33 cellular contexts compared by ENCODE assay signal in genomic region chr5:82153082-82153481, GRCh38.
"Had no signal": no experiment of that assay in that cellular context is flagged by ENCODE, and none has a peak within 500 bp of the region (broad histone marks: within the 10 kb centered on the region; RNA-seq: fewer than 3 reads in every experiment).

No MANE protein-coding gene starts in this region.

- H3K9me3 ChIP-seq: adrenal gland, body of pancreas, esophagus muscularis mucosa, gastrocnemius medialis, heart left ventricle had no signal

- H3K4me3 Mint-ChIP-seq: activated B cell treated with CpG ODN at 0.5 μM for 24 hours; activated CD4-positive, alpha-beta memory T cell treated with anti-CD3 and anti-CD28 coated beads for 36 hours; activated CD8-positive, alpha-beta memory T cell treated with anti-CD3 and anti-CD28 coated beads, Interleukin-2, amount 10 ng/mL, durations not matched to agents 7 days and 5 days; activated CD8-positive, alpha-beta T cell treated with anti-CD3 and anti-CD28 coated beads, Interleukin-2, amount 10 ng/mL, durations not matched to agents 7 days and 5 days; activated naive CD4-positive, alpha-beta T cell treated with anti-CD3 and anti-CD28 coated beads for 36 hours; activated naive CD4-positive, alpha-beta T cell treated with anti-CD3 and anti-CD28 coated beads, Interleukin-2, amount 50 U/mL, for 24 hours; activated naive CD8-positive, alpha-beta T cell treated with anti-CD3 and anti-CD28 coated beads for 36 hours; activated naive CD8-positive, alpha-beta T cell treated with anti-CD3 and anti-CD28 coated beads, Interleukin-2, amount 50 U/mL, for 24 hours; activated T-helper 1 cell treated with anti-CD3 and anti-CD28 coated beads, Interleukin-12 subunit alpha, Interleukin-12 subunit beta, Interleukin-2, Interleukin-4 antibody, amounts not matched to agents 30 ng/mL and 10 ng/mL and 1 ng/mL, durations not matched to agents 14 hours and 24 hours and 36 hours; effector memory CD8-positive, alpha-beta T cell had no signal

- H3K27me3 Mint-ChIP-seq: activated B cell treated with CpG ODN at 0.5 μM for 24 hours; activated CD4-positive, alpha-beta memory T cell treated with anti-CD3 and anti-CD28 coated beads for 36 hours; activated CD8-positive, alpha-beta memory T cell treated with anti-CD3 and anti-CD28 coated beads, Interleukin-2, amount 10 ng/mL, durations not matched to agents 7 days and 5 days; activated naive CD4-positive, alpha-beta T cell treated with anti-CD3 and anti-CD28 coated beads, Interleukin-2, amount 50 U/mL, for 24 hours; activated naive CD8-positive, alpha-beta T cell treated with anti-CD3 and anti-CD28 coated beads for 36 hours; activated naive CD8-positive, alpha-beta T cell treated with anti-CD3 and anti-CD28 coated beads, Interleukin-2, amount 50 U/mL, for 24 hours; effector memory CD8-positive, alpha-beta T cell had no signal

- H3K36me3 Mint-ChIP-seq: activated CD4-positive, alpha-beta memory T cell treated with anti-CD3 and anti-CD28 coated beads for 36 hours; activated CD8-positive, alpha-beta memory T cell treated with anti-CD3 and anti-CD28 coated beads, Interleukin-2, amount 10 ng/mL, durations not matched to agents 7 days and 5 days; activated naive CD4-positive, alpha-beta T cell treated with anti-CD3 and anti-CD28 coated beads, Interleukin-2, amount 50 U/mL, for 24 hours; activated naive CD8-positive, alpha-beta T cell treated with anti-CD3 and anti-CD28 coated beads for 36 hours had no signal

- H3K27ac Mint-ChIP-seq: activated B cell treated with CpG ODN at 0.5 μM for 24 hours; activated CD4-positive, alpha-beta memory T cell treated with anti-CD3 and anti-CD28 coated beads for 36 hours; activated CD8-positive, alpha-beta memory T cell treated with anti-CD3 and anti-CD28 coated beads, Interleukin-2, amount 10 ng/mL, durations not matched to agents 7 days and 5 days; activated CD8-positive, alpha-beta T cell treated with anti-CD3 and anti-CD28 coated beads, Interleukin-2, amount 10 ng/mL, durations not matched to agents 7 days and 5 days; activated naive CD4-positive, alpha-beta T cell treated with anti-CD3 and anti-CD28 coated beads for 36 hours; activated naive CD4-positive, alpha-beta T cell treated with anti-CD3 and anti-CD28 coated beads, Interleukin-2, amount 50 U/mL, for 24 hours; activated naive CD8-positive, alpha-beta T cell treated with anti-CD3 and anti-CD28 coated beads for 36 hours; activated naive CD8-positive, alpha-beta T cell treated with anti-CD3 and anti-CD28 coated beads, Interleukin-2, amount 50 U/mL, for 24 hours; activated T-helper 1 cell treated with anti-CD3 and anti-CD28 coated beads, Interleukin-12 subunit alpha, Interleukin-12 subunit beta, Interleukin-2, Interleukin-4 antibody, amounts not matched to agents 30 ng/mL and 10 ng/mL and 1 ng/mL, durations not matched to agents 14 hours and 24 hours and 36 hours; activated T-helper 2 cell treated with anti-CD3 and anti-CD28 coated beads, Interferon-gamma antibody, Interleukin-2, Interleukin-4, amounts not matched to agents 10 μg/mL and 5 μg/mL and 100 μg/mL, durations not matched to agents 14 hours and 24 hours and 36 hours; effector memory CD8-positive, alpha-beta T cell had no signal

- DNase-seq: activated B cell treated with CpG ODN at 0.5 μM for 24 hours; activated CD4-positive, alpha-beta memory T cell treated with anti-CD3 and anti-CD28 coated beads for 36 hours; activated CD4-positive, alpha-beta T cell treated with anti-CD3 and anti-CD28 coated beads for 48 hours; activated CD4-positive, alpha-beta T cell treated with anti-CD3 and anti-CD28 coated beads, Interleukin-2, amount 50 U/mL, for 1 hour; activated CD8-positive, alpha-beta memory T cell treated with anti-CD3 and anti-CD28 coated beads, Interleukin-2, amount 10 ng/mL, durations not matched to agents 7 days and 5 days; activated CD8-positive, alpha-beta memory T cell treated with anti-CD3 and anti-CD28 coated beads, Interleukin-2, amount 50 U/mL, for 4 hours; activated CD8-positive, alpha-beta T cell treated with anti-CD3 and anti-CD28 coated beads, Interleukin-2, amount 10 ng/mL, durations not matched to agents 7 days and 5 days; activated effector memory CD4-positive, alpha-beta T cell treated with anti-CD3 and anti-CD28 coated beads, Interleukin-2, amount 50 U/mL, for 16 hours; activated naive CD4-positive, alpha-beta T cell treated with anti-CD3 and anti-CD28 coated beads for 36 hours; activated naive CD8-positive, alpha-beta T cell treated with anti-CD3 and anti-CD28 coated beads for 36 hours; activated naive CD8-positive, alpha-beta T cell treated with anti-CD3 and anti-CD28 coated beads, Interleukin-2, amount 50 U/mL, for 24 hours; activated T-cell treated with anti-CD3 and anti-CD28 coated beads, Interleukin-2, amount 50 U/mL, for 1 hour; activated T-cell treated with anti-CD3 and anti-CD28 coated beads, Interleukin-2, amount 50 U/mL, for 48 hours; adrenal gland; amygdala; aorta; body of pancreas; caudate nucleus; cortex of kidney; dermis blood vessel endothelial cell; effector CD4-positive, alpha-beta T cell; effector memory CD8-positive, alpha-beta T cell; erythroblast; foreskin keratinocyte; gastrocnemius medialis; glutamatergic neuron; heart left ventricle; T-helper 2 cell had no signal

- H3K27me3 ChIP-seq: adrenal gland, body of pancreas, esophagus muscularis mucosa, foreskin keratinocyte, gastrocnemius medialis, heart left ventricle had no signal

- H3K4me3 ChIP-seq: adrenal gland, body of pancreas, esophagus muscularis mucosa, gastrocnemius medialis, heart left ventricle had no signal

- ATAC-seq: activated CD4-positive, CD25-positive, alpha-beta regulatory T cell treated with anti-CD3 and anti-CD28 coated beads, Interleukin-2, amount 50 U/mL, for 24 hours; activated CD8-positive, alpha-beta memory T cell treated with anti-CD3 and anti-CD28 coated beads, Interleukin-2, amount 10 ng/mL, durations not matched to agents 7 days and 5 days; activated CD8-positive, alpha-beta T cell treated with anti-CD3 and anti-CD28 coated beads, Interleukin-2, amount 10 ng/mL, durations not matched to agents 7 days and 5 days; activated naive CD8-positive, alpha-beta T cell treated with anti-CD3 and anti-CD28 coated beads, Interleukin-2, amount 50 U/mL, for 24 hours; body of pancreas; effector memory CD8-positive, alpha-beta T cell; foreskin keratinocyte; gastrocnemius medialis; heart left ventricle had no signal

- H3K36me3 ChIP-seq: adrenal gland, esophagus muscularis mucosa, gastrocnemius medialis, heart left ventricle had no signal

- H3K9me3 Mint-ChIP-seq: activated B cell treated with CpG ODN at 0.5 μM for 24 hours; activated CD4-positive, alpha-beta memory T cell treated with anti-CD3 and anti-CD28 coated beads for 36 hours; activated naive CD4-positive, alpha-beta T cell treated with anti-CD3 and anti-CD28 coated beads for 36 hours; activated naive CD4-positive, alpha-beta T cell treated with anti-CD3 and anti-CD28 coated beads, Interleukin-2, amount 50 U/mL, for 24 hours; activated naive CD8-positive, alpha-beta T cell treated with anti-CD3 and anti-CD28 coated beads for 36 hours; activated naive CD8-positive, alpha-beta T cell treated with anti-CD3 and anti-CD28 coated beads, Interleukin-2, amount 50 U/mL, for 24 hours; activated T-helper 1 cell treated with anti-CD3 and anti-CD28 coated beads, Interleukin-12 subunit alpha, Interleukin-12 subunit beta, Interleukin-2, Interleukin-4 antibody, amounts not matched to agents 30 ng/mL and 10 ng/mL and 1 ng/mL, durations not matched to agents 14 hours and 24 hours and 36 hours; activated T-helper 2 cell treated with anti-CD3 and anti-CD28 coated beads, Interferon-gamma antibody, Interleukin-2, Interleukin-4, amounts not matched to agents 10 μg/mL and 5 μg/mL and 100 μg/mL, durations not matched to agents 14 hours and 24 hours and 36 hours; effector memory CD8-positive, alpha-beta T cell had no signal

- H3K27ac ChIP-seq: adrenal gland, body of pancreas, esophagus muscularis mucosa, foreskin keratinocyte, gastrocnemius medialis, heart left ventricle had no signal

- H3K4me1 ChIP-seq: body of pancreas, foreskin keratinocyte had no signal

- H3K4me1 Mint-ChIP-seq: activated B cell treated with CpG ODN at 0.5 μM for 24 hours; activated CD8-positive, alpha-beta memory T cell treated with anti-CD3 and anti-CD28 coated beads, Interleukin-2, amount 10 ng/mL, durations not matched to agents 7 days and 5 days; activated naive CD4-positive, alpha-beta T cell treated with anti-CD3 and anti-CD28 coated beads, Interleukin-2, amount 50 U/mL, for 24 hours; activated naive CD8-positive, alpha-beta T cell treated with anti-CD3 and anti-CD28 coated beads for 36 hours; activated naive CD8-positive, alpha-beta T cell treated with anti-CD3 and anti-CD28 coated beads, Interleukin-2, amount 50 U/mL, for 24 hours had no signal
